10 cellular contexts compared by ENCODE assay signal in the genomic region with DNA sequence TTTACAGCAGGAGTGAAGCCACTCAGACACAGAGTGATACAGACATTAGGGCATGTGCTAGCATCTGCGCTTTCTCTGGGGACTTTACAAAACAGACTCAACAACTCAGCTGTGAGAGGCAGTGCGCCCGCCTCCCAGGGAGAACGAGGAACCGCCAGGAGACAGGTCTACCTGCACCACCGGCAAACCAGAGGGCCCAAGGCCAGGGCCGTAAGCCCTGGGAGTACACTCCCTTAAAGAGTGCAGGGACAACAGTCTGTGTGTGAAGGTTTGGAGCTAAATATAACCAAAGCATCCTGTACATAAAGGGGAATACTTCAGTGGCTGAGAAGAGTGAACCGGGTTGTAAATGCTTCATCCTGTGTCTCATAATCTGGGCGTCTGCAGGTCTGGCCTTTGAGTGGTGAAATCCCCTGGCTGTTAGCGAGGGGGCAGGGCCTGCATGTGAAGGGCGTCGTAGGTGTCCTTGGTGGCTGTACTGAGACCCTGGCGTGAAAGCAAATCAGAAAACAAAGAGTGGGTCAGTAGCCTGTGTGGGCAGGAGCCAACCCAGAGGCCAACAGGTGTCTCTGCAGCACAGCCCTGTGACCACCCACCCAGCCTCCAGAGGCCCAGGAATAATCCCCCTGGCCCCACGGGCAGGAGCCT.
DNase-seq lines count a peak whose midpoint lies in the region; ATAC-seq and TF ChIP-seq lines count a peak whose summit lies in the region.
"Had no signal": no experiment of that assay in that cellular context is flagged by ENCODE, and none has a peak within 500 bp of the region (broad histone marks: within the 10 kb centered on the region; RNA-seq: fewer than 3 reads in every experiment).

No MANE protein-coding gene starts in this region.

- ATAC-seq in GM21390 (IDR thresholded peaks at IDR 0.05; ENCODE audit: unreplicated experiment) (peak; percentile 40), WTC11 (peak; percentile 19), naive B cell (ENCODE audit: low read depth in 2 of 2) (peak; percentile 36 to 56)

- CTCF ChIA-PET in WTC11 (lab: Charles Lee) = interaction anchor here (1.2 to 1.9 kb wide), 7 partner anchors 9 to 109 kb away, joined by 3 to 6 read pairs (median 4); no protein-coding TSS in a partner anchor

- DNase-seq in NCI-H526 (lab: John Stamatoyannopoulos, UW) = peak; percentile 19 to 49
- DNase-seq in NCI-H526 treated with DMSO at 0.1 percent for 48 hours (lab: John Stamatoyannopoulos, UW) = no peak
- DNase-seq in WTC11 (ENCODE audit: low spot score) = no peak
- DNase-seq in naive B cell = no peak
- DNase-seq in CD1c-positive myeloid dendritic cell (ENCODE audit: extremely low spot score) = no peak
- DNase-seq in DMS53 treated with DMSO at 0.1 percent for 48 hours (lab: John Stamatoyannopoulos, UW; ENCODE audit: unreplicated experiment) = no peak
- DNase-seq in DMS53 (lab: John Stamatoyannopoulos, UW) = no peak
- DNase-seq: activated CD4-positive, alpha-beta T cell treated with anti-CD3 and anti-CD28 coated beads, Interleukin-2, amount 50 U/mL, for 48 hours; transverse colon had no signal

- POLR2A ChIA-PET in WTC11 (lab: Charles Lee) = no interaction called here

- no peak for TF ChIP-seq CTCF in WTC11 (IDR thresholded peaks at IDR 0.05)

- H3K4me3 Mint-ChIP-seq in WTC11 (no peak overlapping the region), naive B cell (peak overlapping the region in 6 of 8 donors; percentile 46 to 84 (median 68))

- H3K27ac Mint-ChIP-seq in WTC11 (no peak overlapping the region; the same call in 1 of the 2 replicates), naive B cell (peak overlapping the region; percentile 46 to 89 (median 70))

- peaks cover 3% of the 10 kb centered on the region; the same call in 1 of the 2 replicates for H3K9me3 Mint-ChIP-seq in WTC11
- no peaks in the 10 kb centered on the region for H3K9me3 Mint-ChIP-seq in naive B cell

- no peaks in the 10 kb centered on the region for H3K36me3 Mint-ChIP-seq in WTC11
- H3K36me3 Mint-ChIP-seq in naive B cell = no peaks in the 10 kb centered on the region

- H3K4me1 Mint-ChIP-seq in WTC11 (peaks cover 59% of the 10 kb centered on the region), naive B cell (peaks cover 27 to 44% (median 30%) of the 10 kb centered on the region in 3 donors)

- peaks cover 3% of the 10 kb centered on the region for H3K27me3 Mint-ChIP-seq in WTC11 (ENCODE audit: low read depth)
- H3K27me3 Mint-ChIP-seq in naive B cell = peaks cover 4 to 11% (median 8%) of the 10 kb centered on the region in 3 donors

TF ChIP-seq in WTC11, 78 proteins besides CTCF, POLR2A, EP300 and RAD21:
- TF ChIP-seq, protein P1, sequence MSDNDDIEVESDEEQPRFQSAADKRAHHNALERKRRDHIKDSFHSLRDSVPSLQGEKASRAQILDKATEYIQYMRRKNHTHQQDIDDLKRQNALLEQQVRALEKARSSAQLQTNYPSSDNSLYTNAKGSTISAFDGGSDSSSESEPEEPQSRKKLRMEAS (CRISPR knock-in tag; IDR thresholded peaks at IDR 0.05) = peak; percentile 11; the same call in 1 of the 2 replicates
- no peak for TF ChIP-seq NR2C2 (CRISPR knock-in tag; IDR thresholded peaks at IDR 0.05)

Comparison
In these comparisons a context has a peak if more than half of its experiments do, and no peak if none do; other contexts are left out.
1. DNase-seq: peak in NCI-H526 (2 of 2); none in NCI-H526 treated with DMSO at 0.1 percent for 48 hours (single experiment), WTC11 (single experiment), naive B cell (single experiment), CD1c-positive myeloid dendritic cell (single experiment), DMS53 treated with DMSO at 0.1 percent for 48 hours (single experiment) and DMS53 (single experiment).
2. Peak in every context shown above with its lines, with median percentiles within 50 percentile points of each other: ATAC-seq.